Comparison of ENCODE assay signal across 8 cellular contexts in genomic region chr12:121793836-121794531, GRCh38. TPM values are rescaled to one million over a fixed set of nuclear protein-coding genes. Genes with fewer than 3 reads are reported as not detected.
DNase-seq lines count a peak whose midpoint lies in the region; ATAC-seq lines count a peak whose summit lies in the region.

No MANE protein-coding gene starts in this region.

- 0% methylated on average over 59 of the region's 59 CpGs for WGBS in ectodermal cell, 2 experiments

- peak; percentile 49 for ATAC-seq in HG03439 (IDR thresholded peaks at IDR 0.05; ENCODE audit: unreplicated experiment)

- H4K20me1 ChIP-seq in BLaER1: peaks cover 63% of the 10 kb centered on the region

- peak overlapping the region; percentile 92 for H3K4me3 Mint-ChIP-seq in activated CD4-positive, alpha-beta memory T cell treated with anti-CD3 and anti-CD28 coated beads, Interleukin-2, amount 10 ng/mL, durations not matched to agents 7 days and 5 days

- DNase-seq in GM19238 (ENCODE audit: insufficient read length, low spot score) (peak; percentile 90), NCI-H82 (lab: John Stamatoyannopoulos, UW) (peak; percentile 93), medulla oblongata (ENCODE audit: extremely low spot score) (peak; percentile 90)
- peak; percentile 97 for DNase-seq in activated CD4-positive, alpha-beta memory T cell treated with anti-CD3 and anti-CD28 coated beads, Interleukin-2, amount 10 ng/mL, durations not matched to agents 7 days and 5 days
- DNase-seq in stimulated activated CD8-positive, alpha-beta memory T cell treated with anti-CD3 and anti-CD28 coated beads, Interleukin-12 subunit alpha, Interleukin-12 subunit beta, amount 100 ng/mL, for 24 hours (ENCODE audit: extremely low read depth): peak; percentile 84

- no peaks in the 10 kb centered on the region for H3K27me3 Mint-ChIP-seq in activated CD4-positive, alpha-beta memory T cell treated with anti-CD3 and anti-CD28 coated beads, Interleukin-2, amount 10 ng/mL, durations not matched to agents 7 days and 5 days

- H3K27ac ChIP-seq in BLaER1 (peak overlapping the region; percentile 88), ectodermal cell (ENCODE audit: insufficient read depth, low read depth, low read length, poor library complexity, severe bottlenecking) (no peak overlapping the region)

- H3K27ac Mint-ChIP-seq in activated CD4-positive, alpha-beta memory T cell treated with anti-CD3 and anti-CD28 coated beads, Interleukin-2, amount 10 ng/mL, durations not matched to agents 7 days and 5 days: peak overlapping the region; percentile 90

- H3K9me3 Mint-ChIP-seq in activated CD4-positive, alpha-beta memory T cell treated with anti-CD3 and anti-CD28 coated beads, Interleukin-2, amount 10 ng/mL, durations not matched to agents 7 days and 5 days: no peaks in the 10 kb centered on the region

- peaks cover 51% of the 10 kb centered on the region for H3K36me3 Mint-ChIP-seq in activated CD4-positive, alpha-beta memory T cell treated with anti-CD3 and anti-CD28 coated beads, Interleukin-2, amount 10 ng/mL, durations not matched to agents 7 days and 5 days (ENCODE audit: low read depth)

- H3K9me3 ChIP-seq in BLaER1 (no peaks in the 10 kb centered on the region), ectodermal cell (ENCODE audit: control insufficient read depth, low read length) (no peaks in the 10 kb centered on the region)

- H3K4me2 ChIP-seq in BLaER1: peak overlapping the region; percentile 93

- H3K4me1 Mint-ChIP-seq in activated CD4-positive, alpha-beta memory T cell treated with anti-CD3 and anti-CD28 coated beads, Interleukin-2, amount 10 ng/mL, durations not matched to agents 7 days and 5 days: peaks cover 60% of the 10 kb centered on the region

- peak overlapping the region; percentile 90 for H3K9ac ChIP-seq in BLaER1

- peaks cover 87% of the 10 kb centered on the region for H3K4me1 ChIP-seq in BLaER1
- peaks cover 31% of the 10 kb centered on the region for H3K4me1 ChIP-seq in ectodermal cell (ENCODE audit: control insufficient read depth, insufficient read depth, low read length)

- H3K36me3 ChIP-seq in BLaER1 (peaks cover 30% of the 10 kb centered on the region), ectodermal cell (ENCODE audit: control insufficient read depth, insufficient read depth, low read length) (peaks cover 7% of the 10 kb centered on the region)

- CTCF ChIA-PET in activated CD4-positive, alpha-beta memory T cell treated with anti-CD3 and anti-CD28 coated beads, Interleukin-2, amount 10 ng/mL, durations not matched to agents 7 days and 5 days (lab: Charles Lee): interaction anchor here (0.6 to 19.6 kb wide), 62 partner anchors 13 to 1501 kb away, joined by 3 to 683 read pairs (median 5); partner anchors contain the start of genes CFAP251, DIABLO, KDM2B and PSMD9

- POLR2A ChIA-PET in activated CD4-positive, alpha-beta memory T cell treated with anti-CD3 and anti-CD28 coated beads, Interleukin-2, amount 10 ng/mL, durations not matched to agents 7 days and 5 days (lab: Charles Lee): interaction anchor here (0.6 to 32.8 kb wide), 19 partner anchors 7 to 1440 kb away, joined by 3 to 1170 read pairs (median 4); partner anchors contain the start of genes ORAI1, PSMD9, RHOF and RNF34

- peak overlapping the region; percentile 84 for H3K4me3 ChIP-seq in BLaER1
- H3K4me3 ChIP-seq in ectodermal cell (ENCODE audit: insufficient read depth, low read depth, low read length): peak overlapping the region; percentile 41

- no peaks in the 10 kb centered on the region for H3K27me3 ChIP-seq in BLaER1
- H3K27me3 ChIP-seq in ectodermal cell (ENCODE audit: control insufficient read depth, insufficient read depth, low read length, poor library complexity, severe bottlenecking): peaks cover 18% of the 10 kb centered on the region

RNA-seq across cellular contexts. Expression of gene RHOF, which starts 0.5 kb away (rescaled TPM):
- 100 to 1,000 TPM; 157 to 163 TPM for total RNA-seq in activated CD4-positive, alpha-beta memory T cell treated with anti-CD3 and anti-CD28 coated beads, Interleukin-2, amount 10 ng/mL, durations not matched to agents 7 days and 5 days
- polyA plus RNA-seq in ectodermal cell (2013, experiment 1 of 4): 26.7 TPM
- 27.0 TPM for polyA plus RNA-seq in ectodermal cell (2013, experiment 2 of 4)
- 19.1 TPM for polyA plus RNA-seq in ectodermal cell (2013, experiment 3 of 4)
- polyA plus RNA-seq in ectodermal cell (2013, experiment 4 of 4): 22.4 TPM

RNA-seq across cellular contexts. Expression of gene SETD1B, which starts 9.8 kb away (rescaled TPM):
- total RNA-seq in activated CD4-positive, alpha-beta memory T cell treated with anti-CD3 and anti-CD28 coated beads, Interleukin-2, amount 10 ng/mL, durations not matched to agents 7 days and 5 days: 10 to 100 TPM; 26.5 to 26.9 TPM
- polyA plus RNA-seq in ectodermal cell (2013, experiment 1 of 4): 15.0 TPM
- 17.0 TPM for polyA plus RNA-seq in ectodermal cell (2013, experiment 2 of 4)
- 13.2 TPM for polyA plus RNA-seq in ectodermal cell (2013, experiment 3 of 4)
- polyA plus RNA-seq in ectodermal cell (2013, experiment 4 of 4): 15.1 TPM
